Comparison of ENCODE assay signal across 14 cellular contexts in genomic region chr3:149603126-149604074, GRCh38. TPM values are rescaled to one million over a fixed set of nuclear protein-coding genes. Genes with fewer than 3 reads are reported as not detected.
DNase-seq lines count a peak whose midpoint lies in the region; ATAC-seq and TF ChIP-seq lines count a peak whose summit lies in the region.
"Had no signal": no experiment of that assay in that cellular context is flagged by ENCODE, and none has a peak within 500 bp of the region (broad histone marks: within the 10 kb centered on the region; RNA-seq: fewer than 3 reads in every experiment).

No MANE protein-coding gene starts in this region.

- H3K9me3 ChIP-seq in BLaER1, result no peaks in the 10 kb centered on the region
- H3K9me3 ChIP-seq: gastrocnemius medialis, mucosa of descending colon had no signal

- no peaks in the 10 kb centered on the region for H4K20me1 ChIP-seq in BLaER1

- H3K27ac ChIP-seq in BLaER1, result no peak overlapping the region
- H3K27ac ChIP-seq: gastrocnemius medialis, KMS-11 had no signal

- H3K4me3 ChIP-seq in BLaER1, result no peak overlapping the region
- no peak overlapping the region for H3K4me3 ChIP-seq in cardiac fibroblast (replicated peaks in 1 of 2; ENCODE audit: low read depth in 2 of 2, low read length in 2 of 2)
- H3K4me3 ChIP-seq: gastrocnemius medialis, mucosa of descending colon had no signal

- no peaks in the 10 kb centered on the region for H3K36me3 ChIP-seq in BLaER1
- H3K36me3 ChIP-seq: gastrocnemius medialis had no signal

- H3K9ac ChIP-seq in BLaER1, result no peak overlapping the region
- H3K9ac ChIP-seq: KMS-11 had no signal

- ATAC-seq in GM19328 (IDR thresholded peaks at IDR 0.05; ENCODE audit: unreplicated experiment) (no peak), HG03342 (IDR thresholded peaks at IDR 0.05; ENCODE audit: unreplicated experiment) (no peak)
- ATAC-seq: activated naive CD8-positive, alpha-beta T cell treated with anti-CD3 and anti-CD28 coated beads, Interleukin-2, amount 50 U/mL, for 24 hours; gastrocnemius medialis; mucosa of descending colon had no signal

- DNase-seq in LoVo (ENCODE audit: low spot score) (peak; percentile 20), cardiac fibroblast (ENCODE audit: low read depth in 2 of 2) (peak; percentile 62 to 71), myocyte (ENCODE audit: low read depth) (peak; percentile 83), amygdala (lab: John Stamatoyannopoulos, UW) (no peak), GDM1 (lab: John Stamatoyannopoulos, UW) (no peak)
- DNase-seq: activated CD4-positive, alpha-beta memory T cell treated with anti-CD3 and anti-CD28 coated beads, Interleukin-2, amount 10 ng/mL, durations not matched to agents 7 days and 5 days; activated naive CD8-positive, alpha-beta T cell treated with anti-CD3 and anti-CD28 coated beads, Interleukin-2, amount 50 U/mL, for 24 hours; CD4-positive, alpha-beta memory T cell; gastrocnemius medialis; mucosa of descending colon had no signal

- peak overlapping the region; percentile 35; the same call in 1 of the 2 replicates for H3K4me2 ChIP-seq in BLaER1
- H3K4me2 ChIP-seq: KMS-11 had no signal

- peaks cover 11% of the 10 kb centered on the region; the same call in 1 of the 2 replicates for H3K4me1 ChIP-seq in BLaER1

- no peaks in the 10 kb centered on the region for H3K27me3 ChIP-seq in BLaER1
- H3K27me3 ChIP-seq: gastrocnemius medialis had no signal

- TF ChIP-seq CTCF in cardiac fibroblast (IDR thresholded peaks at IDR 0.05; ENCODE audit: low read depth, low read length), result no peak

RNA-seq across cellular contexts. Expression of gene WWTR1, which starts 54.4 kb away (rescaled TPM):
- total RNA-seq in myocyte, result 141 and 259 TPM in 2 replicates
- 165 TPM for polyA plus RNA-seq in myocyte (2012)

Comparison
In these comparisons a context has a peak if more than half of its experiments do, and no peak if none do; other contexts are left out.
1. DNase-seq: peak in LoVo (single experiment), cardiac fibroblast (2 of 2) and myocyte (single experiment); none in amygdala (0 of 56) and GDM1 (single experiment).